23 cellular contexts compared by ENCODE assay signal in genomic region chr20:36391456-36391855, GRCh38.
DNase-seq lines count a peak whose midpoint lies in the region; ATAC-seq and TF ChIP-seq lines count a peak whose summit lies in the region.
"Had no signal": no experiment of that assay in that cellular context is flagged by ENCODE, and none has a peak within 500 bp of the region (broad histone marks: within the 10 kb centered on the region; RNA-seq: fewer than 3 reads in every experiment).

No MANE protein-coding gene starts in this region.

- no peaks in the 10 kb centered on the region for H3F3A ChIP-seq in GM23338 (replicated peaks; ENCODE audit: low read depth)

- peaks cover 25% of the 10 kb centered on the region for H3K4me1 Mint-ChIP-seq in GM23338
- H3K4me1 Mint-ChIP-seq in immature natural killer cell, result no peaks in the 10 kb centered on the region
- H3K4me1 Mint-ChIP-seq: activated CD4-positive, alpha-beta memory T cell treated with anti-CD3 and anti-CD28 coated beads, Interleukin-2, amount 10 ng/mL, durations not matched to agents 7 days and 5 days; nephron; T-cell had no signal

- H2AFZ ChIP-seq in GM23338, result no peak overlapping the region

- H3K27ac ChIP-seq in GM23338 (ENCODE audit: low read depth), result no peak overlapping the region

- 32 to 35% methylated on average over 5 of the region's 5 CpGs for WGBS in lower leg skin, 2 donors

- H3K27ac Mint-ChIP-seq in GM23338, result peak overlapping the region; percentile 84
- no peak overlapping the region for H3K27ac Mint-ChIP-seq in immature natural killer cell
- H3K27ac Mint-ChIP-seq: activated CD4-positive, alpha-beta memory T cell treated with anti-CD3 and anti-CD28 coated beads, Interleukin-2, amount 10 ng/mL, durations not matched to agents 7 days and 5 days; activated naive CD4-positive, alpha-beta T cell treated with anti-CD3 and anti-CD28 coated beads for 36 hours; nephron; progenitor cell of endocrine pancreas; T-cell had no signal

- H3K36me3 ChIP-seq in GM23338 (ENCODE audit: insufficient read depth) (no peaks in the 10 kb centered on the region), adipocyte (ENCODE audit: control insufficient read depth, insufficient read depth, low read length, severe bottlenecking) (no peaks in the 10 kb centered on the region)

- TF ChIP-seq CTCF in GM23338 (conservative IDR thresholded peaks at IDR 0.05; ENCODE audit: low read depth in 2 of 2) (0 out of 4 replicates have a peak, but pooled peaks of 1 of the 2 experiments have one; percentile 0), fibroblast of pulmonary artery (IDR thresholded peaks at IDR 0.05; ENCODE audit: low read length, missing control alignments) (no peak), lower leg skin (IDR thresholded peaks at IDR 0.05) (no peak)

- H3K4me3 ChIP-seq in GM23338, result no peak overlapping the region; the same call in 1 of the 2 replicates
- H3K4me3 ChIP-seq in adipocyte (ENCODE audit: low read length), result no peak overlapping the region
- H3K4me3 ChIP-seq in fibroblast of pulmonary artery (replicated peaks; ENCODE audit: low read depth, low read length), result no peak overlapping the region
- no peak overlapping the region for H3K4me3 ChIP-seq in lower leg skin (ENCODE audit: low read depth, poor library complexity, severe bottlenecking)

- H3K27me3 Mint-ChIP-seq in GM23338 (ENCODE audit: insufficient read depth, low read depth, poor library complexity), result peaks cover 17% of the 10 kb centered on the region
- peaks cover 1 to 15% (median 9%) of the 10 kb centered on the region in 3 donors for H3K27me3 Mint-ChIP-seq in immature natural killer cell (ENCODE audit: low read depth in 3 of 3)

- no peaks in the 10 kb centered on the region for H3K9me3 Mint-ChIP-seq in GM23338
- H3K9me3 Mint-ChIP-seq in immature natural killer cell, result no peaks in the 10 kb centered on the region
- H3K9me3 Mint-ChIP-seq: activated naive CD4-positive, alpha-beta T cell treated with anti-CD3 and anti-CD28 coated beads for 36 hours; nephron; T-cell had no signal

- H3K79me2 ChIP-seq in GM23338 (replicated peaks; ENCODE audit: insufficient read depth), result no peaks in the 10 kb centered on the region

- intact Hi-C loops in lower leg skin (cut with DNase I; ENCODE audit: low total_unique reads), result no loop called here

- H3K27me3 ChIP-seq in GM23338 (ENCODE audit: insufficient read depth) (no peaks in the 10 kb centered on the region), adipocyte (replicated peaks; ENCODE audit: control insufficient read depth, insufficient read depth, low read length) (peaks cover 56% of the 10 kb centered on the region)

- H3K36me3 Mint-ChIP-seq in GM23338 (ENCODE audit: low read depth) (no peaks in the 10 kb centered on the region; the same call in 2 of the 3 replicates), immature natural killer cell (no peaks in the 10 kb centered on the region)
- H3K36me3 Mint-ChIP-seq: T-cell had no signal

- H3K4me3 Mint-ChIP-seq in GM23338 (peak overlapping the region; percentile 26; the same call in 2 of the 3 replicates), immature natural killer cell (no peak overlapping the region)
- H3K4me3 Mint-ChIP-seq: activated CD4-positive, alpha-beta memory T cell treated with anti-CD3 and anti-CD28 coated beads, Interleukin-2, amount 10 ng/mL, durations not matched to agents 7 days and 5 days; activated naive CD4-positive, alpha-beta T cell treated with anti-CD3 and anti-CD28 coated beads for 36 hours; nephron; T-cell had no signal

- H3K9me2 ChIP-seq in GM23338 (ENCODE audit: insufficient read depth), result no peaks in the 10 kb centered on the region

- peaks cover 7% of the 10 kb centered on the region; the same call in 1 of the 2 replicates for H4K20me1 ChIP-seq in GM23338 (replicated peaks; ENCODE audit: insufficient read depth)

- no peak overlapping the region for H3K9ac ChIP-seq in adipocyte (ENCODE audit: low read length)

- peak overlapping the region; percentile 57; the same call in 1 of the 2 replicates for H3K4me2 ChIP-seq in GM23338

- H3K4me1 ChIP-seq in GM23338 (ENCODE audit: insufficient read depth) (peaks cover 11% of the 10 kb centered on the region; the same call in 1 of the 2 replicates), adipocyte (ENCODE audit: control insufficient read depth, insufficient read depth, low read length) (no peaks in the 10 kb centered on the region)

- ATAC-seq in GM23338, result peak; percentile 81
- ATAC-seq: esophagus mucosa, T-cell had no signal

- DNase-seq in GM23338 (ENCODE audit: low spot score) (peak; percentile 59), adipocyte (ENCODE audit: low read depth) (peak; percentile 11), fibroblast of pulmonary artery (ENCODE audit: low read depth) (peak; percentile 5), putamen (ENCODE audit: low spot score) (peak; percentile 50), lower leg skin (ENCODE audit: low spot score in 2 of 2) (no peak), immature natural killer cell (no peak), NCI-H446 treated with DMSO at 0.1 percent for 48 hours (lab: John Stamatoyannopoulos, UW) (no peak)
- DNase-seq in effector CD8-positive, alpha-beta T cell (lab: John Stamatoyannopoulos, UW), result no peak
- DNase-seq: activated CD4-positive, alpha-beta memory T cell treated with anti-CD3 and anti-CD28 coated beads, Interleukin-2, amount 10 ng/mL, durations not matched to agents 7 days and 5 days; activated naive CD4-positive, alpha-beta T cell treated with anti-CD3 and anti-CD28 coated beads for 36 hours; activated T-cell treated with anti-CD3 and anti-CD28 coated beads, Interleukin-2, amount 50 U/mL, for 1 hour; AML-193; Calu3; NCI-H1092; NCI-H2081; NCI-H524 treated with DMSO at 0.1 percent for 48 hours; Right ventricle myocardium superior; small intestine; stimulated activated CD4-positive, alpha-beta T cell treated with anti-CD3 and anti-CD28 coated beads, Interleukin-4, amount 100 ng/mL, for 1 hour; T-cell had no signal

- no peaks in the 10 kb centered on the region for H3K9me3 ChIP-seq in adipocyte (ENCODE audit: control insufficient read depth, low read length)

- no peak for TF ChIP-seq POLR2A in lower leg skin (IDR thresholded peaks at IDR 0.05)

TF ChIP-seq in GM23338, 12 proteins besides CTCF, POLR2A, EP300 and RAD21 (continues in another document):
- TF ChIP-seq ZNF331 (CRISPR knock-in tag; IDR thresholded peaks at IDR 0.05; ENCODE audit: low read depth) (no peak), POLR2AphosphoS5 (IDR thresholded peaks at IDR 0.05; ENCODE audit: low read depth) (no peak), STAT1 (IDR thresholded peaks at IDR 0.05; ENCODE audit: unreplicated experiment) (no peak), NANOG (IDR thresholded peaks at IDR 0.05; ENCODE audit: borderline replicate concordance) (no peak), CREB1 (CRISPR knock-in tag; IDR thresholded peaks at IDR 0.05; ENCODE audit: low read depth) (no peak), EZH2 (IDR thresholded peaks at IDR 0.05; ENCODE audit: low read depth, unreplicated experiment) (no peak), JUNB (IDR thresholded peaks at IDR 0.05; ENCODE audit: unreplicated experiment) (no peak), EZH2phosphoT487 (IDR thresholded peaks at IDR 0.05; ENCODE audit: unreplicated experiment) (no peak), ZNF114 (CRISPR knock-in tag; IDR thresholded peaks at IDR 0.05) (no peak)
- TF ChIP-seq, protein P1, sequence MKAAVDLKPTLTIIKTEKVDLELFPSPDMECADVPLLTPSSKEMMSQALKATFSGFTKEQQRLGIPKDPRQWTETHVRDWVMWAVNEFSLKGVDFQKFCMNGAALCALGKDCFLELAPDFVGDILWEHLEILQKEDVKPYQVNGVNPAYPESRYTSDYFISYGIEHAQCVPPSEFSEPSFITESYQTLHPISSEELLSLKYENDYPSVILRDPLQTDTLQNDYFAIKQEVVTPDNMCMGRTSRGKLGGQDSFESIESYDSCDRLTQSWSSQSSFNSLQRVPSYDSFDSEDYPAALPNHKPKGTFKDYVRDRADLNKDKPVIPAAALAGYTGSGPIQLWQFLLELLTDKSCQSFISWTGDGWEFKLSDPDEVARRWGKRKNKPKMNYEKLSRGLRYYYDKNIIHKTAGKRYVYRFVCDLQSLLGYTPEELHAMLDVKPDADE (IDR thresholded peaks at IDR 0.05), result no peak
- TF ChIP-seq, protein P2, sequence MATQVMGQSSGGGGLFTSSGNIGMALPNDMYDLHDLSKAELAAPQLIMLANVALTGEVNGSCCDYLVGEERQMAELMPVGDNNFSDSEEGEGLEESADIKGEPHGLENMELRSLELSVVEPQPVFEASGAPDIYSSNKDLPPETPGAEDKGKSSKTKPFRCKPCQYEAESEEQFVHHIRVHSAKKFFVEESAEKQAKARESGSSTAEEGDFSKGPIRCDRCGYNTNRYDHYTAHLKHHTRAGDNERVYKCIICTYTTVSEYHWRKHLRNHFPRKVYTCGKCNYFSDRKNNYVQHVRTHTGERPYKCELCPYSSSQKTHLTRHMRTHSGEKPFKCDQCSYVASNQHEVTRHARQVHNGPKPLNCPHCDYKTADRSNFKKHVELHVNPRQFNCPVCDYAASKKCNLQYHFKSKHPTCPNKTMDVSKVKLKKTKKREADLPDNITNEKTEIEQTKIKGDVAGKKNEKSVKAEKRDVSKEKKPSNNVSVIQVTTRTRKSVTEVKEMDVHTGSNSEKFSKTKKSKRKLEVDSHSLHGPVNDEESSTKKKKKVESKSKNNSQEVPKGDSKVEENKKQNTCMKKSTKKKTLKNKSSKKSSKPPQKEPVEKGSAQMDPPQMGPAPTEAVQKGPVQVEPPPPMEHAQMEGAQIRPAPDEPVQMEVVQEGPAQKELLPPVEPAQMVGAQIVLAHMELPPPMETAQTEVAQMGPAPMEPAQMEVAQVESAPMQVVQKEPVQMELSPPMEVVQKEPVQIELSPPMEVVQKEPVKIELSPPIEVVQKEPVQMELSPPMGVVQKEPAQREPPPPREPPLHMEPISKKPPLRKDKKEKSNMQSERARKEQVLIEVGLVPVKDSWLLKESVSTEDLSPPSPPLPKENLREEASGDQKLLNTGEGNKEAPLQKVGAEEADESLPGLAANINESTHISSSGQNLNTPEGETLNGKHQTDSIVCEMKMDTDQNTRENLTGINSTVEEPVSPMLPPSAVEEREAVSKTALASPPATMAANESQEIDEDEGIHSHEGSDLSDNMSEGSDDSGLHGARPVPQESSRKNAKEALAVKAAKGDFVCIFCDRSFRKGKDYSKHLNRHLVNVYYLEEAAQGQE (IDR thresholded peaks at IDR 0.05; ENCODE audit: unreplicated experiment), result no peak

Comparison
In these comparisons a context has a peak if more than half of its experiments do, and no peak if none do; other contexts are left out.
1. DNase-seq: peak in GM23338 (single experiment), adipocyte (single experiment), fibroblast of pulmonary artery (single experiment) and putamen (single experiment); none in effector CD8-positive, alpha-beta T cell (single experiment), lower leg skin (0 of 2), immature natural killer cell (0 of 3) and NCI-H446 treated with DMSO at 0.1 percent for 48 hours (single experiment).